ENCODE assay signal across 8 cellular contexts in the genomic region with DNA sequence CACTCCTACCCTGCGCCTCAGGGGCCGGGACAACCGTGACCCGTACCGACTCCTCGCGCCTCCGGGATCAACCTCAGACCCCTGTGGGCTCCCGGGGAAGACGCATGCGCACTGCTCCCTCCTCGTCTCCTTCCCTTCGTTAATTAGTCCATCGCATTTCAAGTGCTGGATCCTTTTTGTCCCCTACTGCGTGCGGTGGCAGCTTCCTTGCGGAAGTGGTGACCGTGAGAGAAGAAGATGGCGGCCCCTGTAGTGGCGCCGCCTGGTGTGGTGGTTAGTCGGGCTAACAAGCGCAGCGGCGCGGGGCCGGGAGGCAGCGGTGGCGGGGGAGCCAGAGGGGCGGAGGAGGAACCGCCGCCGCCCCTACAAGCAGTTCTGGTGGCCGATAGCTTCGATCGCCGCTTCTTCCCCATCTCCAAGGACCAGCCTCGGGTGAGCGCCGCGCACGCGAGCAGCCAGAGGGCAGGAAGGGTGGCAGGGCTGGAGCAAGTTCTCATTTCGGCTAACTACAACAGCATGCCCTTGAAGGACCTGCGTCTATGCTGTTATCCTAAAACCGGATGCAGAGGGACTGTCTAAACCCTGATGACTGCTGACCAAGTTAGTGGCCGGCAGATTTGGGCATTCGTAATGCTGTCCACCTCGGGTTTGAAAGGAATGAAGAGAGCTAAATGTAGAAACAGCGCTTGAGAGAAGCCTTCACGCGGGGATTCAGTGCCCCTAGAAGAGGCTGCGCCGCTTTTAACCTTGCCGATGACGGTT. TPM values are rescaled to one million over a fixed set of nuclear protein-coding genes. Genes with fewer than 3 reads are reported as not detected.
DNase-seq lines count a peak whose midpoint lies in the region; ATAC-seq lines count a peak whose summit lies in the region.

A gene (plus strand): TSS at position 210 of the 762 bp plus-strand sequence. CDS start 28 bp downstream, at position 238.

- H3K9me3 ChIP-seq in right cardiac atrium (ENCODE audit: control insufficient read depth, low read length): no peaks in the 10 kb centered on the region

- H3K27me3 ChIP-seq in right cardiac atrium (ENCODE audit: control insufficient read depth, insufficient read depth) (no peaks in the 10 kb centered on the region), rectal smooth muscle tissue (ENCODE audit: control insufficient read depth, insufficient read depth, low read length) (no peaks in the 10 kb centered on the region)

- peak within 1 kb of the TSS; percentile 53 for H3K4me3 ChIP-seq in right cardiac atrium (ENCODE audit: low read length)
- peak within 1 kb of the TSS; percentile 88 for H3K4me3 ChIP-seq in rectal smooth muscle tissue (ENCODE audit: low read length)

- WGBS in right cardiac atrium: under 1% methylated on average over 56 of the region's 56 CpGs

- intact Hi-C loops in right cardiac atrium (cut with DNase I): no loop called here

- H3K4me1 ChIP-seq in right cardiac atrium (ENCODE audit: control insufficient read depth, insufficient read depth, low read length) (peaks cover 2% of the 10 kb centered on the region), rectal smooth muscle tissue (ENCODE audit: control insufficient read depth, insufficient read depth, low read length) (peaks cover 6% of the 10 kb centered on the region)

- H3K27ac ChIP-seq in right cardiac atrium (ENCODE audit: low read length): peak within 1 kb of the TSS; percentile 82
- H3K27ac ChIP-seq in rectal smooth muscle tissue (ENCODE audit: low read depth, low read length): peak within 1 kb of the TSS; percentile 86

- DNase-seq in NCI-H187 (lab: John Stamatoyannopoulos, UW) (peak; percentile 82), T-helper 2 cell (peak; percentile 66 to 93 (median 79)), anterior cingulate cortex (lab: John Stamatoyannopoulos, UW) (peak; percentile 68 to 96 (median 91)), right cardiac atrium (peak; percentile 95 to 97 (median 96)), HPDE6-E6E7 (ENCODE audit: extremely low spot score) (no peak)

- peak within 1 kb of the TSS; percentile 87 for H3K9ac ChIP-seq in rectal smooth muscle tissue (ENCODE audit: low read length)

- ATAC-seq in GM18498 (IDR thresholded peaks at IDR 0.05; ENCODE audit: unreplicated experiment) (peak; percentile 91), HG02938 (IDR thresholded peaks at IDR 0.05; ENCODE audit: unreplicated experiment) (peak; percentile 85), right cardiac atrium (peak; percentile 96)

- peaks cover 3% of the 10 kb centered on the region for H3K36me3 ChIP-seq in rectal smooth muscle tissue (ENCODE audit: control insufficient read depth, insufficient read depth, low read length)

RNA-seq across cellular contexts. Expression of the gene that starts here (rescaled TPM):
- 10 to 100 TPM; 30.8 to 34.5 (median 33.0) TPM for total RNA-seq in right cardiac atrium
- 28.3 TPM for polyA plus RNA-seq in right cardiac atrium
